Comparison of ENCODE assay signal across 8 cellular contexts in the genomic region with DNA sequence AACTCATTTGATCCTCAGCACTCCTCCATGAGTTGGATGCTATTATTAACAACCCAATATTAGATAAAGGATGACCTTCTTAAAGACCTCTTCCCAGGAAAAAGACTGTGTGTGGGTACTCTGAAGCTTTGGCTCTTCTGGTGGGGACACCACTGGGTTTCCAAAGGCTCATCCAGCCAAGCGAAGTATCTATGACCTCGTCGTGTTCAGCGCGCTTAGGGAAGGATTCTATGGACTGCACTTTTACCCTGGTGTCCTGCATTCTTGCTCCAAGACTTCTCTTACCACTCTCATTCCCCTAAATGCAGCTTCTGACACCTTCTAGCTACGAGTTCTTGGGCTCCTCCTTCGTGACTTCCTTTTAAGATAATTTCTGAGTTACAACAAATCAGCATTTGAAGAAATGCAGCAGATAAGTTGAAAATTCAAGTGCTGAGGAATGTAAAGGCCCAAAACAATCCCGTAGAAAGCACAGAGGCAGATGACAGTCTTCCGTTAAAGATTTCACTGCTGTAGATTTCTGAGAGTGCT. TPM values are rescaled to one million over a fixed set of nuclear protein-coding genes. Genes with fewer than 3 reads are reported as not detected.
DNase-seq lines count a peak whose midpoint lies in the region; ATAC-seq, FAIRE-seq and TF ChIP-seq lines count a peak whose summit lies in the region.

No MANE protein-coding gene starts in this region.

- no peaks in the 10 kb centered on the region for H3K36me3 ChIP-seq in RWPE2 (ENCODE audit: low read depth)
- H3K36me3 ChIP-seq in muscle layer of colon (ENCODE audit: insufficient read depth, low read length), result no peaks in the 10 kb centered on the region
- H3K36me3 ChIP-seq in transverse colon, result no peaks in the 10 kb centered on the region

- in situ Hi-C loops in transverse colon (cut with MboI; ENCODE audit: low pct_ligation_motif_present in 1 of 4, low pct_unique_long_range_greater_than_20kb in 1 of 4, low sequenced_read_pairs in 3 of 4), result no loop called here

- H3K9ac ChIP-seq in muscle layer of colon (ENCODE audit: low read length), result peak overlapping the region; percentile 37

- H3K4me1 ChIP-seq in RWPE2 (ENCODE audit: insufficient read depth, poor library complexity, severe bottlenecking) (peaks cover 13% of the 10 kb centered on the region), muscle layer of colon (ENCODE audit: insufficient read depth, low read length) (peaks cover 14% of the 10 kb centered on the region), transverse colon (peaks cover under 1 to 49% (median 21%) of the 10 kb centered on the region in 4 donors)

- H3K4me3 ChIP-seq in RWPE2 (ENCODE audit: severe bottlenecking), result no peak overlapping the region
- H3K4me3 ChIP-seq in epithelial cell of proximal tubule (ENCODE audit: low read depth, low read length), result peak overlapping the region; percentile 73
- H3K4me3 ChIP-seq in muscle layer of colon (ENCODE audit: low read depth in 1 of 2, low read length in 2 of 2), result peak overlapping the region; percentile 71 to 74
- H3K4me3 ChIP-seq in transverse colon, result peak overlapping the region in 3 of 4 donors; percentile 42 to 65 (median 46)

- no peak for DNase-seq in RWPE2 (ENCODE audit: low spot score)
- no peak for DNase-seq in epithelial cell of proximal tubule (ENCODE audit: low read depth)
- DNase-seq in transverse colon, result no peak
- no peak for DNase-seq in AG20443 (ENCODE audit: low spot score)
- DNase-seq in GM12892 (ENCODE audit: insufficient read length), result no peak

- peak overlapping the region; percentile 7 for H3K27ac ChIP-seq in RWPE2 (ENCODE audit: poor library complexity, severe bottlenecking)
- H3K27ac ChIP-seq in muscle layer of colon (ENCODE audit: low read depth, low read length), result peak overlapping the region; percentile 88
- H3K27ac ChIP-seq in transverse colon, result peak overlapping the region; percentile 89 to 91 (median 90)

- TF ChIP-seq EP300 in transverse colon (IDR thresholded peaks at IDR 0.05; ENCODE audit: low read depth), result no peak

- FAIRE-seq in GM12892 (lab: Jason Lieb, UNC), result no peak

- no peak for TF ChIP-seq POLR2A in transverse colon (IDR thresholded peaks at IDR 0.05)
- no peak for TF ChIP-seq POLR2A in GM12892 (IDR thresholded peaks at IDR 0.05; ENCODE audit: low read depth, low read length)

- no peak for ATAC-seq in RWPE2 (ENCODE audit: low read depth)
- no peak for ATAC-seq in HG03280 (IDR thresholded peaks at IDR 0.05; ENCODE audit: unreplicated experiment)
- ATAC-seq in HG02981 (IDR thresholded peaks at IDR 0.05; ENCODE audit: unreplicated experiment), result no peak

- no peaks in the 10 kb centered on the region for H3K9me3 ChIP-seq in RWPE2 (ENCODE audit: severe bottlenecking)
- H3K9me3 ChIP-seq in muscle layer of colon (ENCODE audit: low read length), result no peaks in the 10 kb centered on the region
- H3K9me3 ChIP-seq in transverse colon, result no peaks in the 10 kb centered on the region

- 30 to 42% methylated on average over 2 to 9 of the region's 9 CpGs for WGBS in transverse colon (ENCODE audit: low coverage in 1 of 2), 2 donors

- H3K27me3 ChIP-seq in RWPE2 (ENCODE audit: insufficient read depth, poor library complexity, severe bottlenecking), result no peaks in the 10 kb centered on the region
- H3K27me3 ChIP-seq in muscle layer of colon (ENCODE audit: control insufficient read depth in 1 of 2, insufficient read depth in 2 of 2, low read length in 2 of 2), result no peaks in the 10 kb centered on the region
- no peaks in the 10 kb centered on the region for H3K27me3 ChIP-seq in transverse colon

- intact Hi-C loops in transverse colon (cut with DNase I; ENCODE audit: low total_unique reads), result loop anchor here (10.0 kb wide), 1 partner anchor 1691 kb away; no protein-coding TSS in a partner anchor

- no peak for TF ChIP-seq CTCF in RWPE2 (IDR thresholded peaks at IDR 0.05; ENCODE audit: poor library complexity, severe bottlenecking)
- no peak for TF ChIP-seq CTCF in epithelial cell of proximal tubule (conservative IDR thresholded peaks at IDR 0.05; ENCODE audit: low read depth, low read length)
- TF ChIP-seq CTCF in transverse colon (IDR thresholded peaks at IDR 0.05), result no peak

RNA-seq across cellular contexts. Expression of a gene that starts 0.7 kb away (rescaled TPM):
- total RNA-seq in epithelial cell of proximal tubule (20.2 and 22.9 TPM in 2 replicates), transverse colon (10 to 100 TPM; 36.3 to 64.9 (median 48.4) TPM)
- not detected for polyA plus RNA-seq in GM12892 (2012; ENCODE audit: missing spikeins)

Comparison
In these comparisons a context has a peak if more than half of its experiments do, and no peak if none do; other contexts are left out.
1. H3K27ac ChIP-seq: peak in every context shown above with its lines; median percentile 90 in transverse colon; 88 in muscle layer of colon; 7 in RWPE2.